8 cellular contexts compared by ENCODE assay signal in the genomic region with DNA sequence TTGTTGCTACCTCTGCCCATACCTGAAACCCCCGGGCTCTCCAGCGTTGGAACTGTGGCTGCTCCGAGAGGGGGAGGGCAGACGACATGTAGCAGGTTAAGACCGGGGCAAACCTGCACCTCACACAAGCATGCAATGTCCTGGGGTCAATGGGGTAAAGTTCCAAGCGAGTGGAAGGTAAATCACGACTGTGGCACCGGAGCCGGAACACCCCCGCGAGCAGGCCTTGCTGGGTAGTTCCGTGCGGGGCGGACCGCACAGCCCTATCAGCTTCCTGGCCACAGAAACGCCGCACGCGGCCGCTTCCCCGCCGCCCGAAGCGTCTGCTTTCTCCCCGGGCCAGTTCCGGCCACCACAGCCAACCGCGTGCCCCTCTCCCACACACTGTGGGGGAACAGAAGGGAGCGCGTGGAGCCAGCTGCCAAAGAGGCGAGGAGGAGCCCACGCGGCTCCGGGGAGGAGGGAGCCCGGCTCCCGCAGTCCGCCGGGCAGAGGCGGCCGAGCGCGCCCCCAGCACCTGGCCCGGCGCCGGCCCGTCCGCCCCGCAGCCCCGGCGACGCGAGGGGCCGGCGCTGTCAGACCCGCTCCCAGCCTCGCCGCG. TPM values are rescaled to one million over a fixed set of nuclear protein-coding genes. Genes with fewer than 3 reads are reported as not detected.
A peak's percentile ranks its signal among the peaks of the same experiment; 100 is the strongest.
DNase-seq lines count a peak whose midpoint lies in the region; ATAC-seq, FAIRE-seq and TF ChIP-seq lines count a peak whose summit lies in the region.

No MANE protein-coding gene starts in this region.

- intact Hi-C loops in adrenal gland (cut with DNase I) (no loop called here), gastrocnemius medialis (cut with DNase I; ENCODE audit: low total_unique reads) (no loop called here)

- DNase-seq in NCI-H146 (lab: John Stamatoyannopoulos, UW) (peak; percentile 43), NCI-H146 treated with DMSO at 0.1 percent for 48 hours (lab: John Stamatoyannopoulos, UW; ENCODE audit: unreplicated experiment) (no peak), NCI-H526 treated with DMSO at 0.1 percent for 48 hours (lab: John Stamatoyannopoulos, UW) (peak; percentile 24), adrenal gland (peak in 6 of 7 donors; percentile 51 to 61 (median 57)), iPS DF 6.9 (ENCODE audit: low read depth, low spot score) (no peak), gastrocnemius medialis (no peak), RCC 7860 (ENCODE audit: low spot score) (no peak), NCI-H2196 treated with DMSO at 0.1 percent for 48 hours (lab: John Stamatoyannopoulos, UW; ENCODE audit: unreplicated experiment) (no peak)

- in situ Hi-C loops in gastrocnemius medialis (cut with MboI; ENCODE audit: low sequenced_read_pairs in 4 of 4) = no loop called here

- no peaks in the 10 kb centered on the region for H3K36me3 ChIP-seq in adrenal gland (replicated peaks in 1 of 2)
- H3K36me3 ChIP-seq in iPS DF 6.9 (ENCODE audit: control insufficient read depth, insufficient read depth, low read length) = no peaks in the 10 kb centered on the region; the same call in 1 of the 2 replicates
- H3K36me3 ChIP-seq in gastrocnemius medialis = no peaks in the 10 kb centered on the region

- 1% methylated on average over 10 to 58 of the region's 58 CpGs for WGBS in adrenal gland, 4 donors
- no CpG with 5 or more reads among the region's 58 CpGs for WGBS in iPS DF 6.9 (ENCODE audit: insufficient coverage, insufficient read length)

- TF ChIP-seq POLR2A in adrenal gland (IDR thresholded peaks at IDR 0.05) (peak in 1 of 2 donors; percentile 54), gastrocnemius medialis (IDR thresholded peaks at IDR 0.05) (no peak)

- ATAC-seq in gastrocnemius medialis = peak in 1 of 2 donors; percentile 44

- H3K4me3 ChIP-seq in adrenal gland (peak overlapping the region in 2 of 4 donors; percentile 26 to 82), iPS DF 6.9 (ENCODE audit: low read length) (peak overlapping the region; percentile 77), gastrocnemius medialis (peak overlapping the region; percentile 45 to 66 (median 52))

- no peaks in the 10 kb centered on the region for H3K27me3 ChIP-seq in adrenal gland
- peaks cover 7% of the 10 kb centered on the region; the same call in 1 of the 2 replicates for H3K27me3 ChIP-seq in iPS DF 6.9 (ENCODE audit: control insufficient read depth, insufficient read depth, low read length)
- H3K27me3 ChIP-seq in gastrocnemius medialis = peaks cover 32 to 52% (median 40%) of the 10 kb centered on the region in 3 donors

- no peak for FAIRE-seq in RCC 7860 (lab: Jason Lieb, UNC)

- TF ChIP-seq CTCF in adrenal gland (IDR thresholded peaks at IDR 0.05) (no peak), gastrocnemius medialis (IDR thresholded peaks at IDR 0.05 in 4 of 5, conservative IDR thresholded peaks at IDR 0.05 in 1 of 5) (no peak)

- H3K4me1 ChIP-seq in adrenal gland (replicated peaks in 1 of 2) (peaks cover 20 to 23% of the 10 kb centered on the region in 2 donors), iPS DF 6.9 (ENCODE audit: control insufficient read depth, insufficient read depth, low read length) (0 out of 2 replicates have a peak, but pooled peaks cover 2% of the 10 kb centered on the region), gastrocnemius medialis (peaks cover 0 to 4% of the 10 kb centered on the region in 2 donors)

- H3K9me3 ChIP-seq in adrenal gland (replicated peaks in 1 of 3) (no peaks in the 10 kb centered on the region), iPS DF 6.9 (ENCODE audit: control insufficient read depth, insufficient read depth, low read length) (no peaks in the 10 kb centered on the region), gastrocnemius medialis (no peaks in the 10 kb centered on the region)

- peak overlapping the region in 4 of 5 donors; percentile 45 to 81 (median 76) for H3K27ac ChIP-seq in adrenal gland
- H3K27ac ChIP-seq in iPS DF 6.9 (ENCODE audit: low read length) = no peak overlapping the region
- no peak overlapping the region for H3K27ac ChIP-seq in gastrocnemius medialis

RNA-seq across cellular contexts. Expression of a gene that starts 1.6 kb away (rescaled TPM):
- total RNA-seq in adrenal gland = 10 to 100 TPM; 54.0 to 81.8 (median 64.7) TPM
- polyA plus RNA-seq in adrenal gland = 10 to 100 TPM; 19.7 to 78.9 (median 28.5) TPM
- 1 to 10 TPM in 2 of 4 donors, under 1 TPM in 2; 0.40 to 1.5 (median 1.0) TPM for total RNA-seq in gastrocnemius medialis

RNA-seq across cellular contexts. Expression of a gene that starts 49.7 kb away (rescaled TPM):
- total RNA-seq in adrenal gland (10 to 100 TPM in 7 of 8 donors, 1 to 10 TPM in 1; 9.9 to 30.7 (median 18.8) TPM), gastrocnemius medialis (10 to 100 TPM in 1 of 4 donors, 1 to 10 TPM in 3; 4.5 to 11.7 (median 6.5) TPM)
- 10 to 100 TPM; 20.9 to 29.8 (median 23.3) TPM for polyA plus RNA-seq in adrenal gland

Comparison
In these comparisons a context has a peak if more than half of its experiments do, and no peak if none do; other contexts are left out.
1. DNase-seq: peak in NCI-H146 (single experiment), NCI-H526 treated with DMSO at 0.1 percent for 48 hours (single experiment) and adrenal gland (6 of 7); none in NCI-H146 treated with DMSO at 0.1 percent for 48 hours (single experiment), iPS DF 6.9 (single experiment), gastrocnemius medialis (0 of 2), RCC 7860 (single experiment) and NCI-H2196 treated with DMSO at 0.1 percent for 48 hours (single experiment).
2. H3K27ac ChIP-seq: peak in adrenal gland (4 of 5); none in iPS DF 6.9 (single experiment) and gastrocnemius medialis (0 of 4).
3. RNA of a gene that starts 1.6 kb away (total RNA-seq): 54.0 to 81.8 TPM in adrenal gland; 0.40 to 1.5 TPM in gastrocnemius medialis; every median in the first group is over 10 times any median in the second.